ENCODE assay signal across 8 cellular contexts in genomic region chrX:48468247-48468671, GRCh38. TPM values are rescaled to one million over a fixed set of nuclear protein-coding genes. Genes with fewer than 3 reads are reported as not detected.
DNase-seq lines count a peak whose midpoint lies in the region; ATAC-seq, FAIRE-seq and TF ChIP-seq lines count a peak whose summit lies in the region.

No MANE protein-coding gene starts in this region.

- no peaks in the 10 kb centered on the region for H3K36me3 Mint-ChIP-seq in brain
- peaks cover 8% of the 10 kb centered on the region for H3K36me3 Mint-ChIP-seq in natural killer cell treated with Interleukin-12 subunit alpha and Interleukin-12 subunit beta and Interleukin-15 and Interleukin-18, amount 100 ng/mL, for 72 hours

- no peak for TF ChIP-seq CTCF in brain (conservative IDR thresholded peaks at IDR 0.05)
- TF ChIP-seq CTCF in D721Med (IDR thresholded peaks at IDR 0.05; ENCODE audit: insufficient read depth, missing control alignments), result no peak

- no peak for FAIRE-seq in D721Med (lab: Jason Lieb, UNC)

- peaks cover 32% of the 10 kb centered on the region for H3K4me1 Mint-ChIP-seq in brain
- H3K4me1 Mint-ChIP-seq in natural killer cell treated with Interleukin-12 subunit alpha and Interleukin-12 subunit beta and Interleukin-15 and Interleukin-18, amount 100 ng/mL, for 72 hours (ENCODE audit: low read depth in 2 of 2), result peaks cover 34 to 42% of the 10 kb centered on the region in 2 donors

- H3K27me3 Mint-ChIP-seq in brain, result peaks cover 15% of the 10 kb centered on the region
- H3K27me3 Mint-ChIP-seq in natural killer cell treated with Interleukin-12 subunit alpha and Interleukin-12 subunit beta and Interleukin-15 and Interleukin-18, amount 100 ng/mL, for 72 hours, result peaks cover 0 to 3% of the 10 kb centered on the region in 2 donors

- H3K27ac Mint-ChIP-seq in brain, result peak overlapping the region in 3 of 5 experiments; percentile 36 to 86 (median 42)
- H3K27ac Mint-ChIP-seq in natural killer cell treated with Interleukin-12 subunit alpha and Interleukin-12 subunit beta and Interleukin-15 and Interleukin-18, amount 100 ng/mL, for 72 hours, result peak overlapping the region; percentile 85 to 87

- peak; percentile 84 for DNase-seq in DMS 273 (lab: John Stamatoyannopoulos, UW; ENCODE audit: unreplicated experiment)
- DNase-seq in DMS 273 treated with DMSO at 0.1 percent for 48 hours (lab: John Stamatoyannopoulos, UW), result no peak
- DNase-seq in RKO (ENCODE audit: low spot score), result peak; percentile 52
- DNase-seq in natural killer cell treated with Interleukin-12 subunit alpha and Interleukin-12 subunit beta and Interleukin-15 and Interleukin-18, amount 100 ng/mL, for 72 hours (ENCODE audit: low spot score), result no peak
- no peak for DNase-seq in UCSD-AML1 (lab: John Stamatoyannopoulos, UW; ENCODE audit: unreplicated experiment)
- DNase-seq in D721Med (ENCODE audit: insufficient read length, low spot score), result no peak

- ATAC-seq in natural killer cell treated with Interleukin-12 subunit alpha and Interleukin-12 subunit beta and Interleukin-15 and Interleukin-18, amount 100 ng/mL, for 72 hours, result peak in 1 of 2 donors; percentile 68
- ATAC-seq in GM21381 (IDR thresholded peaks at IDR 0.05; ENCODE audit: unreplicated experiment), result no peak

- H3K9me3 Mint-ChIP-seq in brain, result peaks cover 0 to 33% (median 0%) of the 10 kb centered on the region in 5 experiments
- no peaks in the 10 kb centered on the region for H3K9me3 Mint-ChIP-seq in natural killer cell treated with Interleukin-12 subunit alpha and Interleukin-12 subunit beta and Interleukin-15 and Interleukin-18, amount 100 ng/mL, for 72 hours

- H3K4me3 Mint-ChIP-seq in brain, result peak overlapping the region; percentile 68 to 89 (median 71)
- peak overlapping the region; percentile 98 for H3K4me3 Mint-ChIP-seq in natural killer cell treated with Interleukin-12 subunit alpha and Interleukin-12 subunit beta and Interleukin-15 and Interleukin-18, amount 100 ng/mL, for 72 hours

RNA-seq across cellular contexts. Expression of gene SLC38A5, which starts 1.8 kb away (rescaled TPM):
- polyA plus RNA-seq in brain (ENCODE audit: insufficient read depth, low read depth, low replicate concordance), result 26.5 TPM
- 100 to 1,000 TPM in 1 of 2 donors, 10 to 100 TPM in 1; 70.7 to 156 TPM for total RNA-seq in natural killer cell treated with Interleukin-12 subunit alpha and Interleukin-12 subunit beta and Interleukin-15 and Interleukin-18, amount 100 ng/mL, for 72 hours

RNA-seq across cellular contexts. Expression of gene FTSJ1, which starts 7.7 kb away (rescaled TPM):
- polyA plus RNA-seq in brain (ENCODE audit: insufficient read depth, low read depth, low replicate concordance), result 48.7 TPM
- total RNA-seq in natural killer cell treated with Interleukin-12 subunit alpha and Interleukin-12 subunit beta and Interleukin-15 and Interleukin-18, amount 100 ng/mL, for 72 hours, result 100 to 1,000 TPM in 1 of 2 donors, 10 to 100 TPM in 1; 83.8 to 120 TPM

RNA-seq across cellular contexts. Expression of gene PORCN, which starts 40.5 kb away (rescaled TPM):
- polyA plus RNA-seq in brain (ENCODE audit: insufficient read depth, low read depth, low replicate concordance), result 15.9 TPM
- 10 to 100 TPM; 25.9 to 31.0 TPM for total RNA-seq in natural killer cell treated with Interleukin-12 subunit alpha and Interleukin-12 subunit beta and Interleukin-15 and Interleukin-18, amount 100 ng/mL, for 72 hours

RNA-seq across cellular contexts. Expression of gene EBP, which starts 53.3 kb away (rescaled TPM):
- 131 TPM for polyA plus RNA-seq in brain (ENCODE audit: insufficient read depth, low read depth, low replicate concordance)
- total RNA-seq in natural killer cell treated with Interleukin-12 subunit alpha and Interleukin-12 subunit beta and Interleukin-15 and Interleukin-18, amount 100 ng/mL, for 72 hours, result 100 to 1,000 TPM; 380 to 399 TPM

RNA-seq across cellular contexts. Expression of gene SSX4B, which starts 56.5 kb away (rescaled TPM):
- polyA plus RNA-seq in brain (ENCODE audit: insufficient read depth, low read depth, low replicate concordance), result not detected
- total RNA-seq in natural killer cell treated with Interleukin-12 subunit alpha and Interleukin-12 subunit beta and Interleukin-15 and Interleukin-18, amount 100 ng/mL, for 72 hours, result not detected

Comparison
In these comparisons a context has a peak if more than half of its experiments do, and no peak if none do; other contexts are left out.
1. DNase-seq: peak in DMS 273 (single experiment) and RKO (single experiment); none in DMS 273 treated with DMSO at 0.1 percent for 48 hours (single experiment), natural killer cell treated with Interleukin-12 subunit alpha and Interleukin-12 subunit beta and Interleukin-15 and Interleukin-18, amount 100 ng/mL, for 72 hours (single experiment), UCSD-AML1 (single experiment) and D721Med (single experiment).